Comparison of ENCODE assay signal across 1 cellular context in the genomic region with DNA sequence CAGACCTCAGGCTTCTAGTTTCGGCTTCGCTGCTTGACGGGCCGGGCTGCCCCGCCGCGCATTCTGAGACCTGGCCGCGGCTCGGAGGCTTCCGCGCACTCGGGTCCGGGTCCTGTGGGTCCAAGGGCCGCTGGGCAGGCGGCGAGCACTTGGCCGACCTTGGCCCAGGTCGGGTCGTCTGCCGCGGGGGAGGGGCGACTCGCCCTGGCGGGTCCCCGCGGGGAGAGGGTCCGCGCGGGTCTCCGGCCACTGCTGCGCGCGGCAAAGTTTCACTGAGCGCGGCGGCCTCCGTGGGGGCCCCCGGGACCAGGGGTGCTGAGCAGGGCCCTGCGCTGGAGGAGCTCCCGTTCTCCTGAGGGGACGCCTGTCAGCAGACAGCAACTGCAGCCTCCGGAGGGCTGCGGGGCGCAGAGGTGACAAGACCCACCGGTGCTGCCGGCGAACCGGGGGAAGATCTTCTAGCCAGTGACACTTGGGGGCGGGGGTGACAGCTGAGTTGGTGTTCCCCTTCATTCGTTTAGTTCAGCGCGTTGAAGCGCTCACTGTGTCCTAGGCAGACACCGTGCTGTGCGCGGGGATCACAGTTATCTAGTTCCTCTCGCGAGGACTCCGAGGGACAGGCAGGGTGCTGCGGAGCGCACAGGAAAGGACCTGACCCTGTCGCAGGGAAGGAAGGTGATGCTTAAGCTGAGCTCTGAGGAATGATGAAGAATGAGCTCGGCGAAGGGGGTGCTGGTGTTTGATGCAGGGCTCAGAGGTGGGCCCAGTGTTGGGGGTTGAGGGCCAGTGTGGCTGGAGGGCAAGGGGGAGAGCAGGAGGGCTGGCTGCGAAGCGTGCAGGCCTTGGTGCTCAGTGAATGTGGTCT.
TF ChIP-seq lines count a peak whose summit lies in the region.

No MANE protein-coding gene starts in this region.

TF ChIP-seq in HEK293, 187 proteins besides CTCF, POLR2A, EP300 and RAD21 (continued from another document):
- TF ChIP-seq BCL11B (tag by site-specific recombination; IDR thresholded peaks at IDR 0.05; ENCODE audit: low read depth): no peak
- no peak for TF ChIP-seq SCRT2 (tag by site-specific recombination; IDR thresholded peaks at IDR 0.05)
- TF ChIP-seq, protein P1, sequence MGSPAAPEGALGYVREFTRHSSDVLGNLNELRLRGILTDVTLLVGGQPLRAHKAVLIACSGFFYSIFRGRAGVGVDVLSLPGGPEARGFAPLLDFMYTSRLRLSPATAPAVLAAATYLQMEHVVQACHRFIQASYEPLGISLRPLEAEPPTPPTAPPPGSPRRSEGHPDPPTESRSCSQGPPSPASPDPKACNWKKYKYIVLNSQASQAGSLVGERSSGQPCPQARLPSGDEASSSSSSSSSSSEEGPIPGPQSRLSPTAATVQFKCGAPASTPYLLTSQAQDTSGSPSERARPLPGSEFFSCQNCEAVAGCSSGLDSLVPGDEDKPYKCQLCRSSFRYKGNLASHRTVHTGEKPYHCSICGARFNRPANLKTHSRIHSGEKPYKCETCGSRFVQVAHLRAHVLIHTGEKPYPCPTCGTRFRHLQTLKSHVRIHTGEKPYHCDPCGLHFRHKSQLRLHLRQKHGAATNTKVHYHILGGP (tag by site-specific recombination; IDR thresholded peaks at IDR 0.05): no peak
- TF ChIP-seq GLIS2 (tag by site-specific recombination; IDR thresholded peaks at IDR 0.05): peak; percentile 79
- TF ChIP-seq ZNF366 (tag by site-specific recombination; conservative IDR thresholded peaks at IDR 0.05): 0 out of 2 replicates have a peak, but pooled peaks have one; percentile 11
- no peak for TF ChIP-seq IKZF3 (tag by site-specific recombination; IDR thresholded peaks at IDR 0.05)
- TF ChIP-seq ZNF175 (tag by site-specific recombination; IDR thresholded peaks at IDR 0.05): no peak
- no peak for TF ChIP-seq ZNF23 (tag by site-specific recombination; IDR thresholded peaks at IDR 0.05; ENCODE audit: borderline replicate concordance)
- no peak for TF ChIP-seq ZNF621 (tag by site-specific recombination; IDR thresholded peaks at IDR 0.05)
- TF ChIP-seq ZNF548 (tag by site-specific recombination; IDR thresholded peaks at IDR 0.05): no peak
- no peak for TF ChIP-seq RBAK (tag by site-specific recombination; IDR thresholded peaks at IDR 0.05)
- no peak for TF ChIP-seq ZNF658 (tag by site-specific recombination; IDR thresholded peaks at IDR 0.05)
- no peak for TF ChIP-seq ZNF501 (tag by site-specific recombination; IDR thresholded peaks at IDR 0.05)
- TF ChIP-seq GLIS1 (tag by site-specific recombination; IDR thresholded peaks at IDR 0.05): no peak
- no peak for TF ChIP-seq SP7 (tag by site-specific recombination; IDR thresholded peaks at IDR 0.05)
- no peak for TF ChIP-seq ZNF514 (tag by site-specific recombination; IDR thresholded peaks at IDR 0.05)
- TF ChIP-seq, protein P2, sequence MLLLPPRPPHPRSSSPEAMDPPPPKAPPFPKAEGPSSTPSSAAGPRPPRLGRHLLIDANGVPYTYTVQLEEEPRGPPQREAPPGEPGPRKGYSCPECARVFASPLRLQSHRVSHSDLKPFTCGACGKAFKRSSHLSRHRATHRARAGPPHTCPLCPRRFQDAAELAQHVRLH (tag by site-specific recombination; IDR thresholded peaks at IDR 0.05): no peak
- TF ChIP-seq, protein P3, sequence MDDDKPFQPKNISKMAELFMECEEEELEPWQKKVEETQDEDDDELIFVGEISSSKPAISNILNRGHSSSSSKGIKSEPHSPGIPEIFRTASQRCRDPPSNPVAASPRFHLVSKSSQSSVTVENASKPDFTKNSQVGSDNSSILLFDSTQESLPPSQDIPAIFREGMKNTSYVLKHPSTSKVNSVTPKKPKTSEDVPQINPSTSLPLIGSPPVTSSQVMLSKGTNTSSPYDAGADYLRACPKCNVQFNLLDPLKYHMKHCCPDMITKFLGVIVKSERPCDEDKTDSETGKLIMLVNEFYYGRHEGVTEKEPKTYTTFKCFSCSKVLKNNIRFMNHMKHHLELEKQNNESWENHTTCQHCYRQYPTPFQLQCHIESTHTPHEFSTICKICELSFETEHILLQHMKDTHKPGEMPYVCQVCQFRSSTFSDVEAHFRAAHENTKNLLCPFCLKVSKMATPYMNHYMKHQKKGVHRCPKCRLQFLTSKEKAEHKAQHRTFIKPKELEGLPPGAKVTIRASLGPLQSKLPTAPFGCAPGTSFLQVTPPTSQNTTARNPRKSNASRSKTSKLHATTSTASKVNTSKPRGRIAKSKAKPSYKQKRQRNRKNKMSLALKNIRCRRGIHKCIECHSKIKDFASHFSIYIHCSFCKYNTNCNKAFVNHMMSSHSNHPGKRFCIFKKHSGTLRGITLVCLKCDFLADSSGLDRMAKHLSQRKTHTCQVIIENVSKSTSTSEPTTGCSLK (tag by site-specific recombination; IDR thresholded peaks at IDR 0.05): no peak
- no peak; the same call in 1 of the 2 replicates for TF ChIP-seq MZF1 (tag by site-specific recombination; IDR thresholded peaks at IDR 0.05; ENCODE audit: borderline replicate concordance)
- TF ChIP-seq ZNF624 (tag by site-specific recombination; IDR thresholded peaks at IDR 0.05): no peak
- TF ChIP-seq ZNF394 (tag by site-specific recombination; IDR thresholded peaks at IDR 0.05; ENCODE audit: borderline replicate concordance): no peak
- TF ChIP-seq, protein P4, sequence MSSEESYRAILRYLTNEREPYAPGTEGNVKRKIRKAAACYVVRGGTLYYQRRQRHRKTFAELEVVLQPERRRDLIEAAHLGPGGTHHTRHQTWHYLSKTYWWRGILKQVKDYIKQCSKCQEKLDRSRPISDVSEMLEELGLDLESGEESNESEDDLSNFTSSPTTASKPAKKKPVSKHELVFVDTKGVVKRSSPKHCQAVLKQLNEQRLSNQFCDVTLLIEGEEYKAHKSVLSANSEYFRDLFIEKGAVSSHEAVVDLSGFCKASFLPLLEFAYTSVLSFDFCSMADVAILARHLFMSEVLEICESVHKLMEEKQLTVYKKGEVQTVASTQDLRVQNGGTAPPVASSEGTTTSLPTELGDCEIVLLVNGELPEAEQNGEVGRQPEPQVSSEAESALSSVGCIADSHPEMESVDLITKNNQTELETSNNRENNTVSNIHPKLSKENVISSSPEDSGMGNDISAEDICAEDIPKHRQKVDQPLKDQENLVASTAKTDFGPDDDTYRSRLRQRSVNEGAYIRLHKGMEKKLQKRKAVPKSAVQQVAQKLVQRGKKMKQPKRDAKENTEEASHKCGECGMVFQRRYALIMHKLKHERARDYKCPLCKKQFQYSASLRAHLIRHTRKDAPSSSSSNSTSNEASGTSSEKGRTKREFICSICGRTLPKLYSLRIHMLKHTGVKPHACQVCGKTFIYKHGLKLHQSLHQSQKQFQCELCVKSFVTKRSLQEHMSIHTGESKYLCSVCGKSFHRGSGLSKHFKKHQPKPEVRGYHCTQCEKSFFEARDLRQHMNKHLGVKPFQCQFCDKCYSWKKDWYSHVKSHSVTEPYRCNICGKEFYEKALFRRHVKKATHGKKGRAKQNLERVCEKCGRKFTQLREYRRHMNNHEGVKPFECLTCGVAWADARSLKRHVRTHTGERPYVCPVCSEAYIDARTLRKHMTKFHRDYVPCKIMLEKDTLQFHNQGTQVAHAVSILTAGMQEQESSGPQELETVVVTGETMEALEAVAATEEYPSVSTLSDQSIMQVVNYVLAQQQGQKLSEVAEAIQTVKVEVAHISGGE (tag by site-specific recombination; conservative IDR thresholded peaks at IDR 0.05; ENCODE audit: low read depth): no peak
- no peak for TF ChIP-seq ZNF140 (tag by site-specific recombination; IDR thresholded peaks at IDR 0.05)
- TF ChIP-seq, protein P5, sequence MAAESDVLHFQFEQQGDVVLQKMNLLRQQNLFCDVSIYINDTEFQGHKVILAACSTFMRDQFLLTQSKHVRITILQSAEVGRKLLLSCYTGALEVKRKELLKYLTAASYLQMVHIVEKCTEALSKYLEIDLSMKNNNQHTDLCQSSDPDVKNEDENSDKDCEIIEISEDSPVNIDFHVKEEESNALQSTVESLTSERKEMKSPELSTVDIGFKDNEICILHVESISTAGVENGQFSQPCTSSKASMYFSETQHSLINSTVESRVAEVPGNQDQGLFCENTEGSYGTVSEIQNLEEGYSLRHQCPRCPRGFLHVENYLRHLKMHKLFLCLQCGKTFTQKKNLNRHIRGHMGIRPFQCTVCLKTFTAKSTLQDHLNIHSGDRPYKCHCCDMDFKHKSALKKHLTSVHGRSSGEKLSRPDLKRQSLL (tag by site-specific recombination; IDR thresholded peaks at IDR 0.05): no peak
